ENCODE assay signal across 23 cellular contexts in genomic region chr10:132742167-132742836, GRCh38. TPM values are rescaled to one million over a fixed set of nuclear protein-coding genes. Genes with fewer than 3 reads are reported as not detected.
DNase-seq lines count a peak whose midpoint lies in the region; ATAC-seq and TF ChIP-seq lines count a peak whose summit lies in the region.
"Had no signal": no experiment of that assay in that cellular context is flagged by ENCODE, and none has a peak within 500 bp of the region (broad histone marks: within the 10 kb centered on the region; RNA-seq: fewer than 3 reads in every experiment).

No MANE protein-coding gene starts in this region.

- H3K4me1 ChIP-seq in SJSA1 (replicated peaks) (peaks cover 45% of the 10 kb centered on the region), neural progenitor cell (peaks cover 25% of the 10 kb centered on the region)

- H4K20me1 ChIP-seq in neural progenitor cell (ENCODE audit: low read depth): peaks cover 82% of the 10 kb centered on the region

- peaks cover 33% of the 10 kb centered on the region for H3K4me1 Mint-ChIP-seq in neural progenitor cell
- H3K4me1 Mint-ChIP-seq: T-cell had no signal

- H3K27ac ChIP-seq in SJSA1: peak overlapping the region; percentile 62
- no peak overlapping the region for H3K27ac ChIP-seq in neural progenitor cell
- H3K27ac ChIP-seq: BLaER1 treated with 17β-estradiol and CSF1 and Interleukin-3, amounts not matched to agents 10 nM and 100 nM; KMS-11; RWPE1 had no signal

- intact Hi-C loops in left colon (cut with DNase I, micrococcal nuclease): no loop called here

- no peaks in the 10 kb centered on the region for H3K79me2 ChIP-seq in neural progenitor cell (ENCODE audit: low read depth)

- ATAC-seq in left colon: peak; percentile 79
- no peak for ATAC-seq in GM19397 (IDR thresholded peaks at IDR 0.05; ENCODE audit: unreplicated experiment)
- ATAC-seq: CD8-positive, alpha-beta T cell; T-cell had no signal

- H3K36me3 ChIP-seq in SJSA1 (peaks cover 35% of the 10 kb centered on the region), neural progenitor cell (no peaks in the 10 kb centered on the region)

- H3K4me3 ChIP-seq in SJSA1: no peak overlapping the region
- peak overlapping the region; percentile 9 for H3K4me3 ChIP-seq in neural progenitor cell
- H3K4me3 ChIP-seq: BLaER1 treated with 17β-estradiol and CSF1 and Interleukin-3, amounts not matched to agents 10 nM and 100 nM had no signal

- H3K9me3 ChIP-seq in SJSA1 (replicated peaks) (no peaks in the 10 kb centered on the region), neural progenitor cell (ENCODE audit: low read depth) (no peaks in the 10 kb centered on the region)
- H3K9me3 ChIP-seq: BLaER1 treated with 17β-estradiol and CSF1 and Interleukin-3, amounts not matched to agents 10 nM and 100 nM had no signal

- H3K27me3 ChIP-seq in SJSA1 (replicated peaks): no peaks in the 10 kb centered on the region
- peaks cover 64% of the 10 kb centered on the region for H3K27me3 ChIP-seq in neural progenitor cell
- H3K27me3 ChIP-seq: BLaER1 treated with 17β-estradiol and CSF1 and Interleukin-3, amounts not matched to agents 10 nM and 100 nM had no signal

- H3K27me3 Mint-ChIP-seq in neural progenitor cell (ENCODE audit: insufficient read depth, low read depth): peaks cover 44% of the 10 kb centered on the region
- H3K27me3 Mint-ChIP-seq: T-cell had no signal

- peak overlapping the region; percentile 51 for H3K4me2 ChIP-seq in neural progenitor cell
- H3K4me2 ChIP-seq: BLaER1 treated with 17β-estradiol and CSF1 and Interleukin-3, amounts not matched to agents 10 nM and 100 nM; KMS-11 had no signal

- H3F3A ChIP-seq in neural progenitor cell (ENCODE audit: low read depth): peaks cover 26% of the 10 kb centered on the region

- H3K36me3 Mint-ChIP-seq in neural progenitor cell: no peaks in the 10 kb centered on the region

- H2AFZ ChIP-seq in neural progenitor cell (replicated peaks): no peak overlapping the region

- TF ChIP-seq CTCF in neural progenitor cell (IDR thresholded peaks at IDR 0.05): no peak

- peak overlapping the region; percentile 38 for H3K4me3 Mint-ChIP-seq in neural progenitor cell
- H3K4me3 Mint-ChIP-seq: CD8-positive, alpha-beta T cell; T-cell had no signal

- DNase-seq in ELF-1 (ENCODE audit: low read depth, low spot score): peak; percentile 42
- no peak for DNase-seq in SJSA1 (ENCODE audit: low read depth in 1 of 2, low spot score in 2 of 2)
- DNase-seq in left colon: peak; percentile 45 to 53
- DNase-seq in neural progenitor cell (ENCODE audit: low spot score): peak; percentile 58
- DNase-seq in NCI-H226: no peak
- DNase-seq in MV-4-11 (lab: John Stamatoyannopoulos, UW): no peak
- DNase-seq in NCI-H526 (lab: John Stamatoyannopoulos, UW): no peak
- DNase-seq: 8988T; CD8-positive, alpha-beta T cell; DND-41; NCI-H1417; NCI-H1694 treated with DMSO at 0.1 percent for 48 hours; NCI-H2081 treated with DMSO at 0.1 percent for 48 hours; NCI-H446 treated with DMSO at 0.1 percent for 48 hours; NCI-H69; NK-92 treated with Interleukin-12 subunit alpha and Interleukin-12 subunit beta, amount 100 ng/mL, for 24 hours; SIG-M5; T-cell had no signal

- no peak overlapping the region for H3K27ac Mint-ChIP-seq in neural progenitor cell
- H3K27ac Mint-ChIP-seq: CD8-positive, alpha-beta T cell; T-cell had no signal

- H3K9ac ChIP-seq in neural progenitor cell: no peak overlapping the region
- H3K9ac ChIP-seq: BLaER1 treated with 17β-estradiol and CSF1 and Interleukin-3, amounts not matched to agents 10 nM and 100 nM; KMS-11 had no signal

- H3K9me3 Mint-ChIP-seq in neural progenitor cell: peaks cover 2% of the 10 kb centered on the region
- H3K9me3 Mint-ChIP-seq: CD8-positive, alpha-beta T cell; T-cell had no signal

RNA-seq across cellular contexts. Expression of gene NKX6-2, which starts 43.6 kb away (rescaled TPM):
- total RNA-seq in SJSA1 (2014; rRNA removed; shearing (Covaris generic)): not detected in 2 replicates
- total RNA-seq in left colon: not detected
- not detected in 2 replicates for total RNA-seq in neural progenitor cell (ENCODE audit: low replicate concordance)
- total RNA-seq: CD8-positive, alpha-beta T cell; G401; T-cell had no signal

Comparison
In these comparisons a context has a peak if more than half of its experiments do, and no peak if none do; other contexts are left out.
1. DNase-seq: peak in ELF-1 (single experiment), left colon (2 of 2) and neural progenitor cell (single experiment); none in SJSA1 (0 of 2), NCI-H226 (single experiment), MV-4-11 (single experiment) and NCI-H526 (0 of 2).